23 cellular contexts compared by ENCODE assay signal in the genomic region with DNA sequence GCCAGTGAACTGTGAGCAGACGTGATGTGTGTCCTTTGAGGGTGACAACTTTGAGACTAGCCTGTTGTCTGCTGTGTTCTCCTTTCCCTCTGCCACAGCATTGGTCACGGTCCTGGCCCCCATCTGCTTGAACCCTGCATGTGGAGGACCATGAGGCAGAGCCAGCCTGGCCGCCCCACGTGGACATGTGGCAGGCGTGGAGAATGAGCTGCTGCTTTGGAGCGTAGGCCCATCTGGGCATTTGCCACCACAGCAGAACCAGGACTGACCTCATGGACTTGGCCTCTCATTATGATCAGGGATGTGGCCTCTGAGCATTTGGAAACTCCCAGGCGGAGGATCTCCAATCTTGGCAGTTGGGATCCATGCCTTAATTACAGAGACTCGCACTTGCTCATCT.
A peak's percentile ranks its signal among the peaks of the same experiment; 100 is the strongest.
DNase-seq lines count a peak whose midpoint lies in the region; ATAC-seq, FAIRE-seq and TF ChIP-seq lines count a peak whose summit lies in the region.
"Had no signal": no experiment of that assay in that cellular context is flagged by ENCODE, and none has a peak within 500 bp of the region (broad histone marks: within the 10 kb centered on the region; RNA-seq: fewer than 3 reads in every experiment).

No MANE protein-coding gene starts in this region.

- H3K4me3 Mint-ChIP-seq in osteocyte (ENCODE audit: unreplicated experiment): no peak overlapping the region
- H3K4me3 Mint-ChIP-seq in T-helper 2 cell treated with Interferon-gamma antibody and Interleukin-4, amounts not matched to agents 5 μg/mL and 100 μg/mL, for 36 hours: no peak overlapping the region
- H3K4me3 Mint-ChIP-seq: B cell; CD4-positive, alpha-beta T cell; CD8-positive, alpha-beta T cell had no signal

- CTCF ChIA-PET in HepG2 (lab: Yijun Ruan, JAX; ENCODE audit: low intra/inter-chr PET ratio, low total read pairs): no interaction called here

- H3K9me3 ChIP-seq in BLaER1 (peaks cover 3% of the 10 kb centered on the region; the same call in 1 of the 2 replicates), HepG2 (ENCODE audit: low read length) (no peaks in the 10 kb centered on the region), gastroesophageal sphincter (no peaks in the 10 kb centered on the region)
- peaks cover 0 to 5% (median 0%) of the 10 kb centered on the region in 11 experiments; a peak in 2 of 22 replicates for H3K9me3 ChIP-seq in BLaER1 treated with 17β-estradiol and CSF1 and Interleukin-3, amounts not matched to agents 10 nM and 100 nM (replicated peaks in 1 of 11)
- H3K9me3 ChIP-seq: Caco-2 had no signal

- H3K36me3 ChIP-seq in BLaER1: no peaks in the 10 kb centered on the region
- H3K36me3 ChIP-seq in BLaER1 treated with 17β-estradiol and CSF1 and Interleukin-3, amounts not matched to agents 10 nM and 100 nM: no peaks in the 10 kb centered on the region
- no peaks in the 10 kb centered on the region for H3K36me3 ChIP-seq in HepG2 (replicated peaks in 1 of 2; ENCODE audit: control insufficient read depth in 1 of 2, insufficient read depth in 2 of 2, low read length in 2 of 2)
- no peaks in the 10 kb centered on the region for H3K36me3 ChIP-seq in gastroesophageal sphincter

- no peak for DNase-seq in HepG2 (ENCODE audit: low spot score)
- peak; percentile 79 for DNase-seq in osteocyte (ENCODE audit: extremely low spot score, unreplicated experiment)
- DNase-seq in SKM-1 treated with dmso at 0.1 percent for 144 hours (lab: John Stamatoyannopoulos, UW; ENCODE audit: unreplicated experiment): no peak
- DNase-seq in AML-193 (lab: John Stamatoyannopoulos, UW): no peak
- no peak for DNase-seq in T-helper 2 cell treated with Interferon-gamma antibody and Interleukin-4, amounts not matched to agents 5 μg/mL and 100 μg/mL, for 36 hours (ENCODE audit: low spot score)
- DNase-seq: 8988T; ACHN; Caco-2; Calu3; CD4-positive, alpha-beta T cell; DMS79 treated with DMSO at 0.1 percent for 48 hours; GF-D8 had no signal

- BruUV-seq in HepG2 (replicated peaks; lab: Mats Ljungman, UMichigan): no TSS peak

- H3K27me3 Mint-ChIP-seq in osteocyte (ENCODE audit: unreplicated experiment): no peaks in the 10 kb centered on the region
- no peaks in the 10 kb centered on the region for H3K27me3 Mint-ChIP-seq in T-helper 2 cell treated with Interferon-gamma antibody and Interleukin-4, amounts not matched to agents 5 μg/mL and 100 μg/mL, for 36 hours (ENCODE audit: low read depth)
- H3K27me3 Mint-ChIP-seq: B cell; CD4-positive, alpha-beta T cell had no signal

- TF ChIP-seq POLR2A in HepG2 (IDR thresholded peaks at IDR 0.05; ENCODE audit: insufficient read depth in 1 of 2, low read depth in 2 of 2, low read length in 2 of 2) (no peak), gastroesophageal sphincter (IDR thresholded peaks at IDR 0.05) (no peak)

- TF ChIP-seq CTCF in HepG2 (CRISPR knock-in tag; IDR thresholded peaks at IDR 0.05): no peak
- no peak for TF ChIP-seq CTCF in osteocyte (IDR thresholded peaks at IDR 0.05)
- TF ChIP-seq CTCF in gastroesophageal sphincter (IDR thresholded peaks at IDR 0.05): no peak

- H3K27ac ChIP-seq in BLaER1 (peak overlapping the region; percentile 55; the same call in 1 of the 2 replicates), HepG2 (ENCODE audit: extremely low read length, insufficient read depth, low read length) (no peak overlapping the region), gastroesophageal sphincter (no peak overlapping the region)
- 0 out of 22 replicates have a peak overlapping the region, but pooled peaks of 1 of the 11 experiments have one; percentile 12 for H3K27ac ChIP-seq in BLaER1 treated with 17β-estradiol and CSF1 and Interleukin-3, amounts not matched to agents 10 nM and 100 nM
- H3K27ac ChIP-seq: C4-2B had no signal

- POLR2A ChIA-PET in HepG2 (lab: Yijun Ruan, JAX): no interaction called here

- H4K20me1 ChIP-seq in BLaER1: no peaks in the 10 kb centered on the region
- H4K20me1 ChIP-seq in BLaER1 treated with 17β-estradiol and CSF1 and Interleukin-3, amounts not matched to agents 10 nM and 100 nM: no peaks in the 10 kb centered on the region
- H4K20me1 ChIP-seq in HepG2 (ENCODE audit: insufficient read depth, low read length): no peaks in the 10 kb centered on the region

- H3K9me3 Mint-ChIP-seq in osteocyte (ENCODE audit: unreplicated experiment): peaks cover 39% of the 10 kb centered on the region
- no peaks in the 10 kb centered on the region for H3K9me3 Mint-ChIP-seq in T-helper 2 cell treated with Interferon-gamma antibody and Interleukin-4, amounts not matched to agents 5 μg/mL and 100 μg/mL, for 36 hours
- H3K9me3 Mint-ChIP-seq: CD4-positive, alpha-beta T cell; CD8-positive, alpha-beta T cell had no signal

- no peak overlapping the region for H3K9ac ChIP-seq in BLaER1
- H3K9ac ChIP-seq in BLaER1 treated with 17β-estradiol and CSF1 and Interleukin-3, amounts not matched to agents 10 nM and 100 nM: no peak overlapping the region
- H3K9ac ChIP-seq in HepG2 (ENCODE audit: insufficient read depth, low read depth, low read length): no peak overlapping the region

- TF ChIP-seq EP300 in HepG2 (IDR thresholded peaks at IDR 0.05; ENCODE audit: low read depth in 2 of 2, low read length in 2 of 2) (no peak), HepG2 (CRISPR knock-in tag; IDR thresholded peaks at IDR 0.05; ENCODE audit: borderline replicate concordance) (no peak), gastroesophageal sphincter (IDR thresholded peaks at IDR 0.05) (no peak)

- H3K36me3 Mint-ChIP-seq in osteocyte (ENCODE audit: unreplicated experiment): no peaks in the 10 kb centered on the region
- H3K36me3 Mint-ChIP-seq in T-helper 2 cell treated with Interferon-gamma antibody and Interleukin-4, amounts not matched to agents 5 μg/mL and 100 μg/mL, for 36 hours (ENCODE audit: low read depth): no peaks in the 10 kb centered on the region
- H3K36me3 Mint-ChIP-seq: CD8-positive, alpha-beta T cell had no signal

- intact Hi-C loops in HepG2 (cut with micrococcal nuclease; ENCODE audit: unreplicated experiment): no loop called here

- 15% methylated on average over 5 of the region's 8 CpGs for WGBS in HepG2 (ENCODE audit: low lambda C conversion rate)
- 20 to 100% methylated on average over 1 of the region's 8 CpGs for WGBS in gastroesophageal sphincter (ENCODE audit: low coverage in 1 of 2), 2 donors

- TF ChIP-seq RAD21 in HepG2 (CRISPR knock-in tag; IDR thresholded peaks at IDR 0.05): no peak

- in situ Hi-C loops in HepG2 (cut with HindIII; ENCODE audit: extremely low pct_ligation_motif_present, low pct_unique_long_range_greater_than_20kb): no loop called here

- H3K4me2 ChIP-seq in BLaER1: peak overlapping the region; percentile 46
- peak overlapping the region in 7 of 11 experiments; percentile 12 to 77 (median 70); a peak in 13 of 22 replicates for H3K4me2 ChIP-seq in BLaER1 treated with 17β-estradiol and CSF1 and Interleukin-3, amounts not matched to agents 10 nM and 100 nM
- no peak overlapping the region for H3K4me2 ChIP-seq in HepG2 (ENCODE audit: low read depth, low read length)

- H3K4me1 ChIP-seq in BLaER1 (peaks cover 25% of the 10 kb centered on the region), HepG2 (ENCODE audit: insufficient read depth, low read length) (no peaks in the 10 kb centered on the region), gastroesophageal sphincter (no peaks in the 10 kb centered on the region)
- H3K4me1 ChIP-seq in BLaER1 treated with 17β-estradiol and CSF1 and Interleukin-3, amounts not matched to agents 10 nM and 100 nM: peaks cover 0 to 27% (median 15%) of the 10 kb centered on the region in 10 experiments; a peak in 13 of 20 replicates
- H3K4me1 ChIP-seq: Caco-2 had no signal

- no peaks in the 10 kb centered on the region for H3K79me2 ChIP-seq in HepG2 (ENCODE audit: insufficient read depth, low read length)

- no peak overlapping the region for H3K27ac Mint-ChIP-seq in osteocyte (ENCODE audit: unreplicated experiment)
- no peak overlapping the region for H3K27ac Mint-ChIP-seq in T-helper 2 cell treated with Interferon-gamma antibody and Interleukin-4, amounts not matched to agents 5 μg/mL and 100 μg/mL, for 36 hours
- H3K27ac Mint-ChIP-seq: B cell; CD4-positive, alpha-beta T cell; CD8-positive, alpha-beta T cell had no signal

- H3K27me3 ChIP-seq in BLaER1 (no peaks in the 10 kb centered on the region), HepG2 (ENCODE audit: control insufficient read depth in 1 of 2, insufficient read depth in 2 of 2, low read length in 2 of 2) (peaks cover 1 to 5% of the 10 kb centered on the region in 2 experiments; a peak in 4 of 5 replicates), gastroesophageal sphincter (peaks cover 17% of the 10 kb centered on the region)
- no peaks in the 10 kb centered on the region for H3K27me3 ChIP-seq in BLaER1 treated with 17β-estradiol and CSF1 and Interleukin-3, amounts not matched to agents 10 nM and 100 nM

- H3K4me1 Mint-ChIP-seq in osteocyte (ENCODE audit: unreplicated experiment): no peaks in the 10 kb centered on the region
- H3K4me1 Mint-ChIP-seq in T-helper 2 cell treated with Interferon-gamma antibody and Interleukin-4, amounts not matched to agents 5 μg/mL and 100 μg/mL, for 36 hours (ENCODE audit: low read depth): no peaks in the 10 kb centered on the region
- H3K4me1 Mint-ChIP-seq: B cell had no signal

- no peak overlapping the region for H3K4me3 ChIP-seq in BLaER1
- no peak overlapping the region for H3K4me3 ChIP-seq in BLaER1 treated with 17β-estradiol and CSF1 and Interleukin-3, amounts not matched to agents 10 nM and 100 nM
- H3K4me3 ChIP-seq in HepG2 (replicated peaks in 1 of 3; ENCODE audit: insufficient read depth in 1 of 3, low read depth in 2 of 3, low read length in 3 of 3): no peak overlapping the region
- no peak overlapping the region for H3K4me3 ChIP-seq in gastroesophageal sphincter

- FAIRE-seq in HepG2 (lab: Jason Lieb, UNC): no peak
- FAIRE-seq: A204.1, D721Med, G401.6, GM12891, GM19239 had no signal

- ATAC-seq in HepG2 (no peak), gastroesophageal sphincter (no peak)
- ATAC-seq: CD8-positive, alpha-beta T cell had no signal

- H2AFZ ChIP-seq in HepG2 (ENCODE audit: low read length): no peak overlapping the region

TF ChIP-seq in HepG2, 621 proteins besides CTCF, POLR2A, EP300 and RAD21:
- TF ChIP-seq ZNF678 (CRISPR knock-in tag; IDR thresholded peaks at IDR 0.05): no peak
- TF ChIP-seq, protein P1, sequence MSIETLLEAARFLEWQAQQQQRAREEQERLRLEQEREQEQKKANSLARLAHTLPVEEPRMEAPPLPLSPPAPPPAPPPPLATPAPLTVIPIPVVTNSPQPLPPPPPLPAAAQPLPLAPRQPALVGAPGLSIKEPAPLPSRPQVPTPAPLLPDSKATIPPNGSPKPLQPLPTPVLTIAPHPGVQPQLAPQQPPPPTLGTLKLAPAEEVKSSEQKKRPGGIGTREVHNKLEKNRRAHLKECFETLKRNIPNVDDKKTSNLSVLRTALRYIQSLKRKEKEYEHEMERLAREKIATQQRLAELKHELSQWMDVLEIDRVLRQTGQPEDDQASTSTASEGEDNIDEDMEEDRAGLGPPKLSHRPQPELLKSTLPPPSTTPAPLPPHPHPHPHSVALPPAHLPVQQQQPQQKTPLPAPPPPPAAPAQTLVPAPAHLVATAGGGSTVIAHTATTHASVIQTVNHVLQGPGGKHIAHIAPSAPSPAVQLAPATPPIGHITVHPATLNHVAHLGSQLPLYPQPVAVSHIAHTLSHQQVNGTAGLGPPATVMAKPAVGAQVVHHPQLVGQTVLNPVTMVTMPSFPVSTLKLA (IDR thresholded peaks at IDR 0.05): peak; percentile 23; the same call in 1 of the 2 replicates
